ENCODE assay signal across 20 cellular contexts in the genomic region with DNA sequence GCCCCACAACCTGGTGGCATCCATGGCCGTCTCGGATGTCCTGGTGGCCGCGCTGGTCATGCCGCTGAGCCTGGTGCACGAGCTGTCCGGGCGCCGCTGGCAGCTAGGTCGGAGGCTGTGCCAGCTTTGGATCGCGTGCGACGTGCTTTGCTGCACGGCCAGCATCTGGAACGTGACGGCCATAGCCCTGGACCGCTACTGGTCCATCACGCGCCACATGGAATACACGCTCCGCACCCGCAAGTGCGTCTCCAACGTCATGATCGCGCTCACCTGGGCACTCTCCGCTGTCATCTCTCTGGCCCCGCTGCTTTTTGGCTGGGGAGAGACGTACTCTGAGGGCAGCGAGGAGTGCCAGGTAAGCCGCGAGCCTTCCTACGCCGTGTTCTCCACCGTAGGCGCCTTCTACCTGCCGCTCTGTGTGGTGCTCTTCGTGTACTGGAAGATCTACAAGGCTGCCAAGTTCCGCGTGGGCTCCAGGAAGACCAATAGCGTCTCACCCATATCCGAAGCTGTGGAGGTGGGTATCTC. TPM values are rescaled to one million over a fixed set of nuclear protein-coding genes. Genes with fewer than 3 reads are reported as not detected.
DNase-seq lines count a peak whose midpoint lies in the region; FAIRE-seq and TF ChIP-seq lines count a peak whose summit lies in the region.
"Had no signal": no experiment of that assay in that cellular context is flagged by ENCODE, and none has a peak within 500 bp of the region (broad histone marks: within the 10 kb centered on the region; RNA-seq: fewer than 3 reads in every experiment).

No MANE protein-coding gene starts in this region.

- no peak for TF ChIP-seq CTCF in LNCaP clone FGC (IDR thresholded peaks at IDR 0.05; ENCODE audit: control insufficient read depth, extremely low read depth, insufficient read depth)
- TF ChIP-seq CTCF in glutamatergic neuron (IDR thresholded peaks at IDR 0.05; ENCODE audit: partially characterized antibody, unreplicated experiment): no peak
- no peak for TF ChIP-seq CTCF in osteocyte (IDR thresholded peaks at IDR 0.05)
- TF ChIP-seq CTCF in uterus (IDR thresholded peaks at IDR 0.05): no peak

- H3K4me3 Mint-ChIP-seq in glutamatergic neuron (ENCODE audit: unreplicated experiment) (peak overlapping the region; percentile 85), osteocyte (ENCODE audit: unreplicated experiment) (no peak overlapping the region)
- H3K4me3 Mint-ChIP-seq: CD8-positive, alpha-beta memory T cell had no signal

- H3K4me3 ChIP-seq in LNCaP clone FGC (ENCODE audit: low read depth, low read length) (peak overlapping the region; percentile 28), uterus (no peak overlapping the region)
- H3K4me3 ChIP-seq: BLaER1 treated with 17β-estradiol and CSF1 and Interleukin-3, amounts not matched to agents 10 nM and 100 nM; K562 had no signal

- H3K9me3 Mint-ChIP-seq in glutamatergic neuron (ENCODE audit: unreplicated experiment) (peaks cover 3% of the 10 kb centered on the region), osteocyte (ENCODE audit: unreplicated experiment) (no peaks in the 10 kb centered on the region)

- H3K27ac Mint-ChIP-seq in glutamatergic neuron (ENCODE audit: unreplicated experiment) (no peak overlapping the region), osteocyte (ENCODE audit: unreplicated experiment) (no peak overlapping the region)
- H3K27ac Mint-ChIP-seq: CD8-positive, alpha-beta memory T cell had no signal

- no peaks in the 10 kb centered on the region for H3K4me1 Mint-ChIP-seq in glutamatergic neuron (ENCODE audit: low read depth, unreplicated experiment)
- no peaks in the 10 kb centered on the region for H3K4me1 Mint-ChIP-seq in osteocyte (ENCODE audit: unreplicated experiment)
- H3K4me1 Mint-ChIP-seq: CD8-positive, alpha-beta memory T cell had no signal

- intact Hi-C loops in uterus (cut with DNase I; ENCODE audit: low total_unique reads): no loop called here

- no peak for FAIRE-seq in GM12892 (lab: Jason Lieb, UNC)
- FAIRE-seq: A204.1, G401.6, K562 had no signal

- TF ChIP-seq POLR2A in uterus (IDR thresholded peaks at IDR 0.05): no peak
- TF ChIP-seq POLR2A in GM12892 (IDR thresholded peaks at IDR 0.05; ENCODE audit: low read depth, low read length): no peak
- TF ChIP-seq POLR2A in erythroblast (IDR thresholded peaks at IDR 0.05; ENCODE audit: low read length): no peak

- H3K4me1 ChIP-seq in uterus: no peaks in the 10 kb centered on the region

- H3K36me3 ChIP-seq in uterus: no peaks in the 10 kb centered on the region
- H3K36me3 ChIP-seq: BLaER1 treated with 17β-estradiol and CSF1 and Interleukin-3, amounts not matched to agents 10 nM and 100 nM had no signal

- H3K27me3 Mint-ChIP-seq in glutamatergic neuron (ENCODE audit: unreplicated experiment) (peaks cover 7% of the 10 kb centered on the region), osteocyte (ENCODE audit: unreplicated experiment) (no peaks in the 10 kb centered on the region)

- no peaks in the 10 kb centered on the region for H3K9me3 ChIP-seq in uterus
- H3K9me3 ChIP-seq: BLaER1 treated with 17β-estradiol and CSF1 and Interleukin-3, amounts not matched to agents 10 nM and 100 nM had no signal

- H3K36me3 Mint-ChIP-seq in glutamatergic neuron (ENCODE audit: unreplicated experiment): no peaks in the 10 kb centered on the region
- H3K36me3 Mint-ChIP-seq in osteocyte (ENCODE audit: unreplicated experiment): no peaks in the 10 kb centered on the region
- H3K36me3 Mint-ChIP-seq: CD8-positive, alpha-beta memory T cell had no signal

- H3K27ac ChIP-seq in uterus: no peak overlapping the region
- H3K27ac ChIP-seq: BLaER1 treated with 17β-estradiol and CSF1 and Interleukin-3, amounts not matched to agents 10 nM and 100 nM had no signal

- DNase-seq in Ammon's horn (ENCODE audit: low spot score) (peak; percentile 15), LNCaP clone FGC (ENCODE audit: low read depth) (no peak), glutamatergic neuron (no peak), osteocyte (ENCODE audit: extremely low spot score, unreplicated experiment) (peak; percentile 83), uterus (no peak), GM12892 (ENCODE audit: insufficient read length) (no peak), occipital lobe (lab: John Stamatoyannopoulos, UW) (no peak), erythroblast (lab: John Stamatoyannopoulos, UW) (no peak)
- DNase-seq: CD8-positive, alpha-beta memory T cell; DMS79 treated with DMSO at 0.1 percent for 48 hours; NCI-H1048; NCI-H1436 treated with DMSO at 0.1 percent for 48 hours; NCI-H2081; NCI-H748 treated with DMSO at 0.1 percent for 48 hours; RPMI8226 had no signal

- peaks cover 0 to 3% of the 10 kb centered on the region in 2 donors for H3K27me3 ChIP-seq in uterus

RNA-seq across cellular contexts. Expression of a gene that starts 1.1 kb away (rescaled TPM):
- total RNA-seq in glutamatergic neuron (ENCODE audit: unreplicated experiment): 0.20 TPM
- not detected in 2 replicates for total RNA-seq in osteocyte
- total RNA-seq in uterus: not detected
- polyA plus RNA-seq in GM12892 (2012; ENCODE audit: missing spikeins): not detected
- 0.62 TPM for total RNA-seq in occipital lobe
- total RNA-seq: CD8-positive, alpha-beta memory T cell; K562; NCI-H460 had no signal
- polyA plus RNA-seq: CD8-positive, alpha-beta memory T cell had no signal

Comparison
In these comparisons a context has a peak if more than half of its experiments do, and no peak if none do; other contexts are left out.
1. DNase-seq: peak in Ammon's horn (single experiment) and osteocyte (single experiment); none in LNCaP clone FGC (single experiment), glutamatergic neuron (single experiment), uterus (0 of 2), GM12892 (single experiment), occipital lobe (single experiment) and erythroblast (0 of 2).